11 cellular contexts compared by ENCODE assay signal in the genomic region with DNA sequence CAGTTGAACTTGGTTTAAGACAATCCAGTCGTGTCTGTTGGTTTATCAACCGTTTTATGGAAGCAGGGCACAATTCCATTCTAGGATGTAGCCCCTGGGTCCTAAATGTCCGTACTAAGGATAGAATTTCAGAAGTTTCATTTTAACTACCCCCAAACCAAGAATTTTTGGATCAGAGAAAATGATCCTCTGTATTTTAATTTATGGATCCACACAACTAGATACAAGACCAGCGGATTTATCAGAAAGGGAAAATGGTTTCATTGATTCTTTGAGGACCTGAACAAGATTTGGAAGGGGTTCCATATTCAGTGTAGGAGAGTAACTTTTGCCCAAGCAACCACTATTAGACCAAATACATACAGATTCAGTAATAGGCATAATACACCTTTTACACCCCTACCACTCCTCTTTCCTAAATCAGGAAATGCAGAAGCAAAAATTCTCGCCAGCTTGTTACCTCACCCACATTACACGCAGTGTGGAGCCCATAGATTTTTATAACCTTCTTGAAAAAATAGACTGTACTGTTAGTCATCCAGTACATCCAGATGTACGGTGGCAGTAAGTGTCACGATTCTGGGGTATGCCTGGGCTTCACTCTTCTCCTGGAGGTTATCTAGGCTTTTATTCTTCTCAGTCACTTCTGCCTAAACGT. TPM values are rescaled to one million over a fixed set of nuclear protein-coding genes. Genes with fewer than 3 reads are reported as not detected.
DNase-seq lines count a peak whose midpoint lies in the region; ATAC-seq, FAIRE-seq and TF ChIP-seq lines count a peak whose summit lies in the region.
"Had no signal": no experiment of that assay in that cellular context is flagged by ENCODE, and none has a peak within 500 bp of the region (broad histone marks: within the 10 kb centered on the region; RNA-seq: fewer than 3 reads in every experiment).

No MANE protein-coding gene starts in this region.

- no peaks in the 10 kb centered on the region for H3K36me3 ChIP-seq in BLaER1
- no peaks in the 10 kb centered on the region for H3K36me3 ChIP-seq in KMS-11 (ENCODE audit: insufficient read depth)
- H3K36me3 ChIP-seq in neutrophil = no peaks in the 10 kb centered on the region
- H3K36me3 ChIP-seq in pancreas = no peaks in the 10 kb centered on the region

- peak overlapping the region; percentile 98 for H3K4me2 ChIP-seq in BLaER1
- peak overlapping the region; percentile 88; the same call in 1 of the 2 replicates for H3K4me2 ChIP-seq in KMS-11

- H3K27me3 ChIP-seq in BLaER1 = no peaks in the 10 kb centered on the region
- no peaks in the 10 kb centered on the region for H3K27me3 ChIP-seq in KMS-11 (ENCODE audit: insufficient read depth, low read depth)
- H3K27me3 ChIP-seq in neutrophil = no peaks in the 10 kb centered on the region
- no peaks in the 10 kb centered on the region for H3K27me3 ChIP-seq in pancreas
- H3K27me3 ChIP-seq: SJSA1 had no signal

- H3K79me2 ChIP-seq in KMS-11 (ENCODE audit: insufficient read depth, low read depth) = peaks cover 84% of the 10 kb centered on the region

- intact Hi-C loops in dendritic cell treated with granulocyte-macrophage colony-stimulating factor and Interleukin-4, amounts not matched to agents 40 ng/mL and 50 ng/mL, for 4 days (cut with micrococcal nuclease) = no loop called here
- intact Hi-C loops in pancreas (cut with DNase I) = no loop called here

- no peak overlapping the region for H3K9ac ChIP-seq in BLaER1
- H3K9ac ChIP-seq in KMS-11 = no peak overlapping the region

- H3K27ac ChIP-seq in BLaER1 (no peak overlapping the region), KMS-11 (peak overlapping the region; percentile 60; the same call in 1 of the 2 replicates), neutrophil (peak overlapping the region; percentile 93), pancreas (peak overlapping the region in 2 of 4 donors; percentile 96 to 97)

- WGBS in pancreas, 2 donors = 71 to 76% methylated on average over 9 of the region's 9 CpGs

- no peaks in the 10 kb centered on the region for H3K9me3 Mint-ChIP-seq in dendritic cell treated with granulocyte-macrophage colony-stimulating factor and Interleukin-4, amounts not matched to agents 40 ng/mL and 50 ng/mL, for 4 days

- no peaks in the 10 kb centered on the region for H3K27me3 Mint-ChIP-seq in dendritic cell treated with granulocyte-macrophage colony-stimulating factor and Interleukin-4, amounts not matched to agents 40 ng/mL and 50 ng/mL, for 4 days

- H2AFZ ChIP-seq in KMS-11 (ENCODE audit: low read depth) = no peak overlapping the region

- ATAC-seq in pancreas = no peak

- H3K27ac Mint-ChIP-seq in dendritic cell treated with granulocyte-macrophage colony-stimulating factor and Interleukin-4, amounts not matched to agents 40 ng/mL and 50 ng/mL, for 4 days = peak overlapping the region; percentile 91

- no peak overlapping the region for H3K4me3 ChIP-seq in BLaER1
- H3K4me3 ChIP-seq in KMS-11 (IDR thresholded peaks at IDR 0.05; ENCODE audit: insufficient read depth, low read depth, low read length) = no peak overlapping the region
- no peak overlapping the region for H3K4me3 ChIP-seq in neutrophil (ENCODE audit: low read depth in 1 of 2, low read length in 1 of 2)
- H3K4me3 ChIP-seq in pancreas = no peak overlapping the region

- H3K9me3 ChIP-seq in BLaER1 (no peaks in the 10 kb centered on the region), neutrophil (no peaks in the 10 kb centered on the region), pancreas (no peaks in the 10 kb centered on the region)

- FAIRE-seq in HTR-8/SVneo (lab: Jason Lieb, UNC) (no peak), pancreas (lab: Jason Lieb, UNC) (no peak)
- FAIRE-seq: colon had no signal

- H3K4me1 ChIP-seq in BLaER1 (peaks cover 39% of the 10 kb centered on the region), KMS-11 (ENCODE audit: low read depth, poor library complexity, severe bottlenecking) (peaks cover 48% of the 10 kb centered on the region), neutrophil (ENCODE audit: control insufficient read depth in 1 of 2, insufficient read depth in 1 of 2, low read depth in 1 of 2, low read length in 1 of 2) (peaks cover 36 to 42% of the 10 kb centered on the region in 2 experiments), pancreas (peaks cover 4 to 19% (median 14%) of the 10 kb centered on the region in 3 donors)

- peak overlapping the region; percentile 78 for H3K4me3 Mint-ChIP-seq in dendritic cell treated with granulocyte-macrophage colony-stimulating factor and Interleukin-4, amounts not matched to agents 40 ng/mL and 50 ng/mL, for 4 days

- peaks cover 41% of the 10 kb centered on the region for H3K4me1 Mint-ChIP-seq in dendritic cell treated with granulocyte-macrophage colony-stimulating factor and Interleukin-4, amounts not matched to agents 40 ng/mL and 50 ng/mL, for 4 days (ENCODE audit: low read depth)

- no peak for DNase-seq in NCI-H69 (lab: John Stamatoyannopoulos, UW)
- DNase-seq in dedifferentiated amniotic fluid mesenchymal stem cell (ENCODE audit: extremely low spot score) = no peak
- no peak for DNase-seq in HTR-8/SVneo (ENCODE audit: insufficient read length, low spot score)
- DNase-seq in pancreas = no peak

- H4K20me1 ChIP-seq in BLaER1 (peaks cover 31% of the 10 kb centered on the region), KMS-11 (ENCODE audit: insufficient read depth) (peaks cover 12% of the 10 kb centered on the region)

- H3K36me3 Mint-ChIP-seq in dendritic cell treated with granulocyte-macrophage colony-stimulating factor and Interleukin-4, amounts not matched to agents 40 ng/mL and 50 ng/mL, for 4 days (ENCODE audit: low read depth) = peaks cover 23% of the 10 kb centered on the region

- TF ChIP-seq CTCF in KMS-11 (conservative IDR thresholded peaks at IDR 0.05; ENCODE audit: low read depth, low read length) (no peak), neutrophil (IDR thresholded peaks at IDR 0.05) (no peak), pancreas (IDR thresholded peaks at IDR 0.05) (no peak)

RNA-seq across cellular contexts. Expression of a gene that starts 1.4 kb away (rescaled TPM):
- total RNA-seq in pancreas = 10 to 100 TPM in 3 of 6 donors, 1 to 10 TPM in 3; 8.1 to 14.2 (median 9.6) TPM
- polyA plus RNA-seq in pancreas = 1 to 10 TPM; 3.2 to 5.0 TPM

RNA-seq across cellular contexts. Expression of a gene that starts 33.2 kb away (rescaled TPM):
- 1 to 10 TPM in 2 of 6 donors, under 1 TPM in 4; 0.72 to 2.8 (median 0.92) TPM for total RNA-seq in pancreas
- polyA plus RNA-seq in pancreas = under 1 TPM; 0.72 to 0.85 TPM
- total RNA-seq: pulmonary artery endothelial cell had no signal
